In genomic region chr14:101454229-101454628, GRCh38 we compare ENCODE assay signal across 21 cellular contexts.
"Had no signal": no experiment of that assay in that cellular context is flagged by ENCODE, and none has a peak within 500 bp of the region (broad histone marks: within the 10 kb centered on the region; RNA-seq: fewer than 3 reads in every experiment).

No MANE protein-coding gene starts in this region.

- H3K4me3 ChIP-seq: coronary artery, lower lobe of right lung, neural progenitor cell, prostate gland, tibial artery had no signal

- H3K9me3 ChIP-seq: lower lobe of right lung, prostate gland, tibial artery had no signal

- H3K4me3 Mint-ChIP-seq: activated naive CD8-positive, alpha-beta T cell treated with anti-CD3 and anti-CD28 coated beads for 36 hours; endodermal cell; naive thymus-derived CD4-positive, alpha-beta T cell; neural progenitor cell; stimulated activated naive CD8-positive, alpha-beta T cell treated with anti-CD3 and anti-CD28 coated beads, Interleukin-15, Interleukin-2, amounts not matched to agents 100 ng/mL and 50 ng/mL, for 24 hours; T-cell; T-helper 2 cell treated with Interferon-gamma antibody and Interleukin-4, amounts not matched to agents 5 μg/mL and 100 μg/mL, for 36 hours had no signal

- H3K36me3 Mint-ChIP-seq: neural progenitor cell, T-cell had no signal

- H3K9ac ChIP-seq: neural progenitor cell had no signal

- H3K36me3 ChIP-seq: lower lobe of right lung, neural progenitor cell, prostate gland, tibial artery had no signal

- H3K4me1 ChIP-seq: prostate gland had no signal

- H2AFZ ChIP-seq: neural progenitor cell had no signal

- H3K27ac Mint-ChIP-seq: activated naive CD8-positive, alpha-beta T cell treated with anti-CD3 and anti-CD28 coated beads for 36 hours; endodermal cell; naive thymus-derived CD4-positive, alpha-beta T cell; neural progenitor cell; stimulated activated naive CD8-positive, alpha-beta T cell treated with anti-CD3 and anti-CD28 coated beads, Interleukin-15, Interleukin-2, amounts not matched to agents 100 ng/mL and 50 ng/mL, for 24 hours; T-cell; T-helper 2 cell treated with Interferon-gamma antibody and Interleukin-4, amounts not matched to agents 5 μg/mL and 100 μg/mL, for 36 hours had no signal

- H3K4me2 ChIP-seq: neural progenitor cell had no signal

- H3K27ac ChIP-seq: coronary artery, lower lobe of right lung, neural progenitor cell, prostate gland, tibial artery had no signal

- ATAC-seq: lower lobe of right lung; naive thymus-derived CD4-positive, alpha-beta T cell; T-cell had no signal

- FAIRE-seq: bronchial epithelial cell, kidney, TTC549 had no signal

- DNase-seq: activated CD8-positive, alpha-beta memory T cell treated with anti-CD3 and anti-CD28 coated beads for 24 hours; activated CD8-positive, alpha-beta memory T cell treated with anti-CD3 and anti-CD28 coated beads, Interleukin-2, amount 50 U/mL, for 4 hours; activated naive CD4-positive, alpha-beta T cell treated with Interleukin-2 at 50 U/mL for 16 hours; activated naive CD8-positive, alpha-beta T cell treated with anti-CD3 and anti-CD28 coated beads for 36 hours; activated T-cell treated with anti-CD3 and anti-CD28 coated beads, Interleukin-2, amount 50 U/mL, for 48 hours; cerebellar nuclear complex; endodermal cell; kidney; lower lobe of right lung; naive thymus-derived CD4-positive, alpha-beta T cell; stimulated activated CD4-positive, alpha-beta T cell treated with anti-CD3 and anti-CD28 coated beads, Interleukin-12 subunit alpha, Interleukin-12 subunit beta, amount 100 ng/mL, for 4 hours; stimulated activated CD4-positive, alpha-beta T cell treated with anti-CD3 and anti-CD28 coated beads, Interleukin-4, amount 100 ng/mL, for 4 hours; T-cell had no signal

- H3K9me3 Mint-ChIP-seq: endodermal cell; stimulated activated naive CD8-positive, alpha-beta T cell treated with anti-CD3 and anti-CD28 coated beads, Interleukin-15, Interleukin-2, amounts not matched to agents 100 ng/mL and 50 ng/mL, for 24 hours; T-cell; T-helper 2 cell treated with Interferon-gamma antibody and Interleukin-4, amounts not matched to agents 5 μg/mL and 100 μg/mL, for 36 hours had no signal
